ENCODE assay signal across 17 cellular contexts in genomic region chr2:195582188-195582587, GRCh38.
A peak's percentile ranks its signal among the peaks of the same experiment; 100 is the strongest.
DNase-seq lines count a peak whose midpoint lies in the region; ATAC-seq and TF ChIP-seq lines count a peak whose summit lies in the region.
"Had no signal": no experiment of that assay in that cellular context is flagged by ENCODE, and none has a peak within 500 bp of the region (broad histone marks: within the 10 kb centered on the region; RNA-seq: fewer than 3 reads in every experiment).

No MANE protein-coding gene starts in this region.

- no peaks in the 10 kb centered on the region for H3K36me3 ChIP-seq in Loucy (ENCODE audit: insufficient read depth, low read length)
- no peaks in the 10 kb centered on the region for H3K36me3 ChIP-seq in mucosa of descending colon (ENCODE audit: low read depth)
- H3K36me3 ChIP-seq: BLaER1 treated with 17β-estradiol and CSF1 and Interleukin-3, amounts not matched to agents 10 nM and 100 nM had no signal

- H3K9me2 ChIP-seq in Loucy (replicated peaks; ENCODE audit: low read depth, low read length), result no peaks in the 10 kb centered on the region

- no peak overlapping the region for H3K9ac ChIP-seq in Loucy (ENCODE audit: low read depth, low read length, poor library complexity, severe bottlenecking)
- H3K9ac ChIP-seq: BLaER1 treated with 17β-estradiol and CSF1 and Interleukin-3, amounts not matched to agents 10 nM and 100 nM had no signal

- intact Hi-C loops in mucosa of descending colon (cut with DNase I, micrococcal nuclease), result no loop called here

- peak overlapping the region; percentile 32 for H3K27ac Mint-ChIP-seq in activated naive CD8-positive, alpha-beta T cell treated with anti-CD3 and anti-CD28 coated beads, Interleukin-2, amount 10 ng/mL, durations not matched to agents 7 days and 5 days
- H3K27ac Mint-ChIP-seq in activated naive CD8-positive, alpha-beta T cell treated with anti-CD3 and anti-CD28 coated beads, Interleukin-2, amount 50 U/mL, for 24 hours, result no peak overlapping the region
- peak overlapping the region; percentile 48 for H3K27ac Mint-ChIP-seq in stimulated activated memory B cell treated with anti-CD40 and anti-IgM and Interleukin-4, amounts not matched to agents 10 μg/mL and 1 μg/mL and 100 μg/mL, for 72 hours
- H3K27ac Mint-ChIP-seq: GM23338 had no signal

- H3K4me3 ChIP-seq in Loucy (ENCODE audit: low read length, poor library complexity, severe bottlenecking) (no peak overlapping the region), mucosa of descending colon (no peak overlapping the region)
- H3K4me3 ChIP-seq: BLaER1 treated with 17β-estradiol and CSF1 and Interleukin-3, amounts not matched to agents 10 nM and 100 nM; GM23338 had no signal

- H3K79me2 ChIP-seq in Loucy (ENCODE audit: insufficient read depth, low read length), result no peaks in the 10 kb centered on the region

- H3K36me3 Mint-ChIP-seq in activated naive CD8-positive, alpha-beta T cell treated with anti-CD3 and anti-CD28 coated beads, Interleukin-2, amount 10 ng/mL, durations not matched to agents 7 days and 5 days, result peaks cover 4% of the 10 kb centered on the region
- peaks cover 3% of the 10 kb centered on the region for H3K36me3 Mint-ChIP-seq in activated naive CD8-positive, alpha-beta T cell treated with anti-CD3 and anti-CD28 coated beads, Interleukin-2, amount 50 U/mL, for 24 hours (ENCODE audit: low read depth)
- H3K36me3 Mint-ChIP-seq in stimulated activated memory B cell treated with anti-CD40 and anti-IgM and Interleukin-4, amounts not matched to agents 10 μg/mL and 1 μg/mL and 100 μg/mL, for 72 hours, result peaks cover 5% of the 10 kb centered on the region

- H3K4me3 Mint-ChIP-seq in activated naive CD8-positive, alpha-beta T cell treated with anti-CD3 and anti-CD28 coated beads, Interleukin-2, amount 10 ng/mL, durations not matched to agents 7 days and 5 days, result no peak overlapping the region
- H3K4me3 Mint-ChIP-seq in activated naive CD8-positive, alpha-beta T cell treated with anti-CD3 and anti-CD28 coated beads, Interleukin-2, amount 50 U/mL, for 24 hours, result no peak overlapping the region
- H3K4me3 Mint-ChIP-seq in stimulated activated memory B cell treated with anti-CD40 and anti-IgM and Interleukin-4, amounts not matched to agents 10 μg/mL and 1 μg/mL and 100 μg/mL, for 72 hours, result no peak overlapping the region
- H3K4me3 Mint-ChIP-seq: CD4-positive, alpha-beta memory T cell; GM23338 had no signal

- POLR2A ChIA-PET in activated naive CD8-positive, alpha-beta T cell treated with anti-CD3 and anti-CD28 coated beads, Interleukin-2, amount 10 ng/mL, durations not matched to agents 7 days and 5 days (lab: Charles Lee), result interaction anchor here (1.3 kb wide), 1 partner anchor 48 kb away, joined by 3 read pairs; no protein-coding TSS in a partner anchor

- no peak for ATAC-seq in activated naive CD8-positive, alpha-beta T cell treated with anti-CD3 and anti-CD28 coated beads, Interleukin-2, amount 10 ng/mL, durations not matched to agents 7 days and 5 days (ENCODE audit: low read depth)
- ATAC-seq in activated naive CD8-positive, alpha-beta T cell treated with anti-CD3 and anti-CD28 coated beads, Interleukin-2, amount 50 U/mL, for 24 hours, result no peak
- ATAC-seq in mucosa of descending colon (peak; percentile 26), HG02981 (IDR thresholded peaks at IDR 0.05; ENCODE audit: unreplicated experiment) (no peak)
- ATAC-seq in stimulated activated memory B cell treated with anti-CD40 and anti-IgM and Interleukin-4, amounts not matched to agents 10 μg/mL and 1 μg/mL and 100 μg/mL, for 72 hours, result no peak
- ATAC-seq: GM23338 had no signal

- H3K4me1 ChIP-seq in Loucy (ENCODE audit: insufficient read depth, low read length, poor library complexity, severe bottlenecking), result peaks cover 10% of the 10 kb centered on the region
- H3K4me1 ChIP-seq in mucosa of descending colon (ENCODE audit: low read depth), result peaks cover 4% of the 10 kb centered on the region

- peaks cover 1% of the 10 kb centered on the region for H3K9me3 Mint-ChIP-seq in activated naive CD8-positive, alpha-beta T cell treated with anti-CD3 and anti-CD28 coated beads, Interleukin-2, amount 10 ng/mL, durations not matched to agents 7 days and 5 days
- H3K9me3 Mint-ChIP-seq in activated naive CD8-positive, alpha-beta T cell treated with anti-CD3 and anti-CD28 coated beads, Interleukin-2, amount 50 U/mL, for 24 hours, result no peaks in the 10 kb centered on the region
- H3K9me3 Mint-ChIP-seq in stimulated activated memory B cell treated with anti-CD40 and anti-IgM and Interleukin-4, amounts not matched to agents 10 μg/mL and 1 μg/mL and 100 μg/mL, for 72 hours, result peaks cover 2% of the 10 kb centered on the region
- H3K9me3 Mint-ChIP-seq: GM23338 had no signal

- no peaks in the 10 kb centered on the region for H4K20me1 ChIP-seq in Loucy (ENCODE audit: insufficient read depth, low read length, poor library complexity, severe bottlenecking)
- H4K20me1 ChIP-seq: BLaER1 treated with 17β-estradiol and CSF1 and Interleukin-3, amounts not matched to agents 10 nM and 100 nM had no signal

- H3K9me3 ChIP-seq in Loucy (ENCODE audit: insufficient read depth, low read depth, low read length) (no peaks in the 10 kb centered on the region), mucosa of descending colon (no peaks in the 10 kb centered on the region)

- no peak for TF ChIP-seq CTCF in Loucy (conservative IDR thresholded peaks at IDR 0.05; ENCODE audit: low read length)
- TF ChIP-seq CTCF in mucosa of descending colon (IDR thresholded peaks at IDR 0.05), result no peak

- H2AFZ ChIP-seq in Loucy (ENCODE audit: low read length), result peak overlapping the region; percentile 57; the same call in 1 of the 2 replicates
- H2AFZ ChIP-seq: GM23338 had no signal

- H3K27me3 ChIP-seq in Loucy (ENCODE audit: insufficient read depth, low read length, poor library complexity, severe bottlenecking), result no peaks in the 10 kb centered on the region
- H3K27me3 ChIP-seq: BLaER1 treated with 17β-estradiol and CSF1 and Interleukin-3, amounts not matched to agents 10 nM and 100 nM had no signal

- no peaks in the 10 kb centered on the region for H3F3A ChIP-seq in Loucy (ENCODE audit: low read depth)

- DNase-seq in activated naive CD8-positive, alpha-beta T cell treated with anti-CD3 and anti-CD28 coated beads, Interleukin-2, amount 10 ng/mL, durations not matched to agents 7 days and 5 days, result no peak
- no peak for DNase-seq in activated naive CD8-positive, alpha-beta T cell treated with anti-CD3 and anti-CD28 coated beads, Interleukin-2, amount 50 U/mL, for 24 hours
- DNase-seq in mucosa of descending colon (no peak), DMS 273 (lab: John Stamatoyannopoulos, UW; ENCODE audit: unreplicated experiment) (no peak), NCI-H1694 (lab: John Stamatoyannopoulos, UW) (no peak)
- DNase-seq: 8988T; AML-193; CD4-positive, alpha-beta memory T cell; DMS153; DMS79 treated with DMSO at 0.1 percent for 48 hours; GDM1; H7 had no signal

- no peak overlapping the region for H3K4me2 ChIP-seq in Loucy (ENCODE audit: low read depth, low read length, poor library complexity, severe bottlenecking)
- H3K4me2 ChIP-seq: BLaER1 treated with 17β-estradiol and CSF1 and Interleukin-3, amounts not matched to agents 10 nM and 100 nM; GM23338 had no signal

- peaks cover 22% of the 10 kb centered on the region for H3K4me1 Mint-ChIP-seq in activated naive CD8-positive, alpha-beta T cell treated with anti-CD3 and anti-CD28 coated beads, Interleukin-2, amount 10 ng/mL, durations not matched to agents 7 days and 5 days
- H3K4me1 Mint-ChIP-seq in activated naive CD8-positive, alpha-beta T cell treated with anti-CD3 and anti-CD28 coated beads, Interleukin-2, amount 50 U/mL, for 24 hours, result peaks cover 28% of the 10 kb centered on the region
- peaks cover 33% of the 10 kb centered on the region for H3K4me1 Mint-ChIP-seq in stimulated activated memory B cell treated with anti-CD40 and anti-IgM and Interleukin-4, amounts not matched to agents 10 μg/mL and 1 μg/mL and 100 μg/mL, for 72 hours

- H3K27me3 Mint-ChIP-seq in activated naive CD8-positive, alpha-beta T cell treated with anti-CD3 and anti-CD28 coated beads, Interleukin-2, amount 10 ng/mL, durations not matched to agents 7 days and 5 days, result no peaks in the 10 kb centered on the region
- no peaks in the 10 kb centered on the region for H3K27me3 Mint-ChIP-seq in activated naive CD8-positive, alpha-beta T cell treated with anti-CD3 and anti-CD28 coated beads, Interleukin-2, amount 50 U/mL, for 24 hours
- no peaks in the 10 kb centered on the region for H3K27me3 Mint-ChIP-seq in stimulated activated memory B cell treated with anti-CD40 and anti-IgM and Interleukin-4, amounts not matched to agents 10 μg/mL and 1 μg/mL and 100 μg/mL, for 72 hours
- H3K27me3 Mint-ChIP-seq: CD4-positive, alpha-beta memory T cell had no signal
